ENCODE assay signal across 15 cellular contexts in the genomic region with DNA sequence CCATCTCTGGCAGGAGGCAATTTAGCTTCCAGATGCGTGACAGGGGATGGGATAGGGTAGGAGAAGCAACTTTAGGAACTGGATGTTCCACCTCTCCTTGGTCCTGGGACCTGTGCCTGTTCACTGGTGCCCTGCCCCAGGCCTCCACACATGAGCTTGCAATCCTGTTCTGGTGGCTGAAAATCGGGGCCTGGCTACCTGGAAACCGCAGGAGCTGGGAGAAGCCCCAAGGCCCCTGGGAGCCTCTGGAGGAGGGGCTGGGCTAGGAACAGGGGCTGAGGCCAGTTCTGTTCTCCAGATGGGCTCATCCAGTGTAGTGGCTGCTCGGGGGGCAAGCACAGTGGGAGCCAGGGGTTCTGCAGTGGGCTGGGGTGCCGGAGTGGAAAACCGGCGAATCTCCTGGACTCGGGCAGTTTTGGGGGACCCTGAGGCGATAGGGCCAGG. TPM values are rescaled to one million over a fixed set of nuclear protein-coding genes. Genes with fewer than 3 reads are reported as not detected.
DNase-seq lines count a peak whose midpoint lies in the region; ATAC-seq and TF ChIP-seq lines count a peak whose summit lies in the region.
"Had no signal": no experiment of that assay in that cellular context is flagged by ENCODE, and none has a peak within 500 bp of the region (broad histone marks: within the 10 kb centered on the region; RNA-seq: fewer than 3 reads in every experiment).

No MANE protein-coding gene starts in this region.

- H3K27me3 ChIP-seq in endocrine pancreas (ENCODE audit: control insufficient read depth, insufficient read depth, low read length), result no peaks in the 10 kb centered on the region

- H3K27ac ChIP-seq in substantia nigra (ENCODE audit: low read depth, low read length, poor library complexity, severe bottlenecking), result no peak overlapping the region
- H3K27ac ChIP-seq: A549 had no signal

- no peaks in the 10 kb centered on the region for H3K36me3 Mint-ChIP-seq in activated naive CD8-positive, alpha-beta T cell treated with anti-CD3 and anti-CD28 coated beads, Interleukin-2, amount 10 ng/mL, durations not matched to agents 7 days and 5 days
- H3K36me3 Mint-ChIP-seq in activated naive CD8-positive, alpha-beta T cell treated with anti-CD3 and anti-CD28 coated beads for 36 hours, result no peaks in the 10 kb centered on the region
- no peaks in the 10 kb centered on the region for H3K36me3 Mint-ChIP-seq in mesothelial cell of epicardium
- peaks cover 0 to 1% of the 10 kb centered on the region in 2 donors for H3K36me3 Mint-ChIP-seq in stimulated activated naive B cell treated with anti-CD40 and anti-IgM and Interleukin-4, amounts not matched to agents 10 μg/mL and 1 μg/mL and 100 μg/mL, for 72 hours

- ATAC-seq in activated naive CD8-positive, alpha-beta T cell treated with anti-CD3 and anti-CD28 coated beads, Interleukin-2, amount 10 ng/mL, durations not matched to agents 7 days and 5 days (ENCODE audit: low read depth), result no peak
- no peak for ATAC-seq in stimulated activated naive B cell treated with anti-CD40 and anti-IgM and Interleukin-4, amounts not matched to agents 10 μg/mL and 1 μg/mL and 100 μg/mL, for 72 hours (replicated peaks)
- ATAC-seq: A549 had no signal

- DNase-seq in activated naive CD8-positive, alpha-beta T cell treated with anti-CD3 and anti-CD28 coated beads, Interleukin-2, amount 10 ng/mL, durations not matched to agents 7 days and 5 days, result no peak
- DNase-seq in activated naive CD8-positive, alpha-beta T cell treated with anti-CD3 and anti-CD28 coated beads for 36 hours, result no peak
- no peak for DNase-seq in mesothelial cell of epicardium (ENCODE audit: low spot score in 2 of 2, unreplicated experiment in 2 of 2)
- no peak for DNase-seq in stimulated activated naive B cell treated with anti-CD40 and anti-IgM and Interleukin-4, amounts not matched to agents 10 μg/mL and 1 μg/mL and 100 μg/mL, for 72 hours
- DNase-seq in amniotic stem cell (lab: John Stamatoyannopoulos, UW), result no peak
- DNase-seq in NCI-H446 treated with DMSO at 0.1 percent for 48 hours (lab: John Stamatoyannopoulos, UW), result no peak
- no peak for DNase-seq in substantia nigra (lab: John Stamatoyannopoulos, UW)
- DNase-seq: activated CD4-positive, alpha-beta T cell treated with anti-CD3 and anti-CD28 coated beads, Interleukin-2, amount 50 U/mL, for 4 hours; activated effector memory CD4-positive, alpha-beta T cell treated with anti-CD3 and anti-CD28 coated beads, Interleukin-2, amount 50 U/mL, for 16 hours; KBM-7; NCI-H446; small intestine had no signal

- H3K9ac ChIP-seq in endocrine pancreas (ENCODE audit: control insufficient read depth, insufficient read depth, low read length), result peak overlapping the region; percentile 60

- peak overlapping the region; percentile 11 for H3K27ac Mint-ChIP-seq in activated naive CD8-positive, alpha-beta T cell treated with anti-CD3 and anti-CD28 coated beads, Interleukin-2, amount 10 ng/mL, durations not matched to agents 7 days and 5 days
- H3K27ac Mint-ChIP-seq in activated naive CD8-positive, alpha-beta T cell treated with anti-CD3 and anti-CD28 coated beads for 36 hours, result no peak overlapping the region
- H3K27ac Mint-ChIP-seq in mesothelial cell of epicardium, result peak overlapping the region; percentile 11
- peak overlapping the region; percentile 88 for H3K27ac Mint-ChIP-seq in stimulated activated naive B cell treated with anti-CD40 and anti-IgM and Interleukin-4, amounts not matched to agents 10 μg/mL and 1 μg/mL and 100 μg/mL, for 72 hours
- H3K27ac Mint-ChIP-seq: T-helper 2 cell treated with Interferon-gamma antibody and Interleukin-4, amounts not matched to agents 5 μg/mL and 100 μg/mL, for 36 hours had no signal

- POLR2A ChIA-PET in activated naive CD8-positive, alpha-beta T cell treated with anti-CD3 and anti-CD28 coated beads, Interleukin-2, amount 10 ng/mL, durations not matched to agents 7 days and 5 days (lab: Charles Lee), result interaction anchor here (0.7 kb wide), 1 partner anchor 1057 kb away, joined by 6 read pairs; no protein-coding TSS in a partner anchor

- no peaks in the 10 kb centered on the region for H3K36me3 ChIP-seq in endocrine pancreas (ENCODE audit: control insufficient read depth, insufficient read depth, low read length)

- no peaks in the 10 kb centered on the region for H3K4me1 ChIP-seq in endocrine pancreas (ENCODE audit: control insufficient read depth, insufficient read depth, low read length)
- H3K4me1 ChIP-seq: A549 had no signal

- peaks cover 9% of the 10 kb centered on the region for H3K27me3 Mint-ChIP-seq in activated naive CD8-positive, alpha-beta T cell treated with anti-CD3 and anti-CD28 coated beads, Interleukin-2, amount 10 ng/mL, durations not matched to agents 7 days and 5 days
- H3K27me3 Mint-ChIP-seq in activated naive CD8-positive, alpha-beta T cell treated with anti-CD3 and anti-CD28 coated beads for 36 hours, result peaks cover 13% of the 10 kb centered on the region
- H3K27me3 Mint-ChIP-seq in mesothelial cell of epicardium (ENCODE audit: low read depth), result no peaks in the 10 kb centered on the region
- peaks cover 2 to 5% of the 10 kb centered on the region in 2 donors for H3K27me3 Mint-ChIP-seq in stimulated activated naive B cell treated with anti-CD40 and anti-IgM and Interleukin-4, amounts not matched to agents 10 μg/mL and 1 μg/mL and 100 μg/mL, for 72 hours

- H3K9me3 Mint-ChIP-seq in activated naive CD8-positive, alpha-beta T cell treated with anti-CD3 and anti-CD28 coated beads, Interleukin-2, amount 10 ng/mL, durations not matched to agents 7 days and 5 days, result no peaks in the 10 kb centered on the region
- H3K9me3 Mint-ChIP-seq in activated naive CD8-positive, alpha-beta T cell treated with anti-CD3 and anti-CD28 coated beads for 36 hours, result no peaks in the 10 kb centered on the region
- no peaks in the 10 kb centered on the region for H3K9me3 Mint-ChIP-seq in mesothelial cell of epicardium
- H3K9me3 Mint-ChIP-seq in stimulated activated naive B cell treated with anti-CD40 and anti-IgM and Interleukin-4, amounts not matched to agents 10 μg/mL and 1 μg/mL and 100 μg/mL, for 72 hours, result no peaks in the 10 kb centered on the region
- H3K9me3 Mint-ChIP-seq: T-helper 2 cell treated with Interferon-gamma antibody and Interleukin-4, amounts not matched to agents 5 μg/mL and 100 μg/mL, for 36 hours had no signal

- H3K4me3 Mint-ChIP-seq in activated naive CD8-positive, alpha-beta T cell treated with anti-CD3 and anti-CD28 coated beads, Interleukin-2, amount 10 ng/mL, durations not matched to agents 7 days and 5 days, result peak overlapping the region; percentile 52
- H3K4me3 Mint-ChIP-seq in activated naive CD8-positive, alpha-beta T cell treated with anti-CD3 and anti-CD28 coated beads for 36 hours, result no peak overlapping the region
- H3K4me3 Mint-ChIP-seq in mesothelial cell of epicardium, result peak overlapping the region; percentile 73
- peak overlapping the region; percentile 55 to 90 for H3K4me3 Mint-ChIP-seq in stimulated activated naive B cell treated with anti-CD40 and anti-IgM and Interleukin-4, amounts not matched to agents 10 μg/mL and 1 μg/mL and 100 μg/mL, for 72 hours
- H3K4me3 Mint-ChIP-seq: T-helper 2 cell treated with Interferon-gamma antibody and Interleukin-4, amounts not matched to agents 5 μg/mL and 100 μg/mL, for 36 hours had no signal

- no peak overlapping the region for H3K4me3 ChIP-seq in endocrine pancreas (ENCODE audit: control insufficient read depth, insufficient read depth, low read length)
- H3K4me3 ChIP-seq: A549 had no signal

- TF ChIP-seq CTCF in mesothelial cell of epicardium (IDR thresholded peaks at IDR 0.05; ENCODE audit: unreplicated experiment), result no peak

- no peaks in the 10 kb centered on the region for H3K9me3 ChIP-seq in endocrine pancreas (ENCODE audit: control insufficient read depth, low read length)
- H3K9me3 ChIP-seq: A549 had no signal

- peaks cover 22% of the 10 kb centered on the region for H3K4me1 Mint-ChIP-seq in activated naive CD8-positive, alpha-beta T cell treated with anti-CD3 and anti-CD28 coated beads, Interleukin-2, amount 10 ng/mL, durations not matched to agents 7 days and 5 days
- H3K4me1 Mint-ChIP-seq in activated naive CD8-positive, alpha-beta T cell treated with anti-CD3 and anti-CD28 coated beads for 36 hours, result peaks cover 10% of the 10 kb centered on the region
- peaks cover 17% of the 10 kb centered on the region for H3K4me1 Mint-ChIP-seq in mesothelial cell of epicardium
- H3K4me1 Mint-ChIP-seq in stimulated activated naive B cell treated with anti-CD40 and anti-IgM and Interleukin-4, amounts not matched to agents 10 μg/mL and 1 μg/mL and 100 μg/mL, for 72 hours, result peaks cover 30 to 37% of the 10 kb centered on the region in 2 donors

RNA-seq across cellular contexts. Expression of gene MYOZ1, which starts 5.3 kb away (rescaled TPM):
- total RNA-seq in activated naive CD8-positive, alpha-beta T cell treated with anti-CD3 and anti-CD28 coated beads, Interleukin-2, amount 10 ng/mL, durations not matched to agents 7 days and 5 days, result not detected
- not detected for total RNA-seq in activated naive CD8-positive, alpha-beta T cell treated with anti-CD3 and anti-CD28 coated beads for 36 hours
- 1.4 to 2.1 TPM (median 1.7 TPM) in 3 replicates for total RNA-seq in mesothelial cell of epicardium

RNA-seq across cellular contexts. Expression of gene SYNPO2L, which starts 9.2 kb away (rescaled TPM):
- total RNA-seq in activated naive CD8-positive, alpha-beta T cell treated with anti-CD3 and anti-CD28 coated beads, Interleukin-2, amount 10 ng/mL, durations not matched to agents 7 days and 5 days, result not detected
- total RNA-seq in activated naive CD8-positive, alpha-beta T cell treated with anti-CD3 and anti-CD28 coated beads for 36 hours, result not detected
- 0.07 to 0.22 TPM (median 0.11 TPM) in 3 replicates for total RNA-seq in mesothelial cell of epicardium

RNA-seq across cellular contexts. Expression of gene AGAP5, which starts 51.3 kb away (rescaled TPM):
- 10 to 100 TPM; 10.2 to 11.3 TPM for total RNA-seq in activated naive CD8-positive, alpha-beta T cell treated with anti-CD3 and anti-CD28 coated beads, Interleukin-2, amount 10 ng/mL, durations not matched to agents 7 days and 5 days
- 1 to 10 TPM; 5.4 to 6.7 TPM for total RNA-seq in activated naive CD8-positive, alpha-beta T cell treated with anti-CD3 and anti-CD28 coated beads for 36 hours
- 11.7 to 12.8 TPM (median 12.1 TPM) in 3 replicates for total RNA-seq in mesothelial cell of epicardium

RNA-seq across cellular contexts. Expression of gene USP54, which starts 55.5 kb away (rescaled TPM):
- 1 to 10 TPM; 3.4 to 4.1 TPM for total RNA-seq in activated naive CD8-positive, alpha-beta T cell treated with anti-CD3 and anti-CD28 coated beads, Interleukin-2, amount 10 ng/mL, durations not matched to agents 7 days and 5 days
- total RNA-seq in activated naive CD8-positive, alpha-beta T cell treated with anti-CD3 and anti-CD28 coated beads for 36 hours, result 1 to 10 TPM; 7.7 to 8.1 TPM
- total RNA-seq in mesothelial cell of epicardium, result 24.5 to 26.9 TPM (median 26.7 TPM) in 3 replicates
